Comparison of ENCODE assay signal across 1 cellular context in genomic region chr16:81737885-81738536, GRCh38.
TF ChIP-seq lines count a peak whose summit lies in the region.

No MANE protein-coding gene starts in this region.

TF ChIP-seq in H1, 55 proteins besides CTCF, POLR2A, EP300 and RAD21 (continued from another document):
- TF ChIP-seq, protein P1, sequence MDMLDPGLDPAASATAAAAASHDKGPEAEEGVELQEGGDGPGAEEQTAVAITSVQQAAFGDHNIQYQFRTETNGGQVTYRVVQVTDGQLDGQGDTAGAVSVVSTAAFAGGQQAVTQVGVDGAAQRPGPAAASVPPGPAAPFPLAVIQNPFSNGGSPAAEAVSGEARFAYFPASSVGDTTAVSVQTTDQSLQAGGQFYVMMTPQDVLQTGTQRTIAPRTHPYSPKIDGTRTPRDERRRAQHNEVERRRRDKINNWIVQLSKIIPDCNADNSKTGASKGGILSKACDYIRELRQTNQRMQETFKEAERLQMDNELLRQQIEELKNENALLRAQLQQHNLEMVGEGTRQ (IDR thresholded peaks at IDR 0.05; ENCODE audit: low read length), result no peak
- TF ChIP-seq, protein P2, sequence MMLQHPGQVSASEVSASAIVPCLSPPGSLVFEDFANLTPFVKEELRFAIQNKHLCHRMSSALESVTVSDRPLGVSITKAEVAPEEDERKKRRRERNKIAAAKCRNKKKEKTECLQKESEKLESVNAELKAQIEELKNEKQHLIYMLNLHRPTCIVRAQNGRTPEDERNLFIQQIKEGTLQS (IDR thresholded peaks at IDR 0.05; ENCODE audit: insufficient read depth, low read depth, low read length), result no peak
- TF ChIP-seq KDM4A (IDR thresholded peaks at IDR 0.05; ENCODE audit: low read depth, low read length, severe bottlenecking) (no peak), HDAC2 (IDR thresholded peaks at IDR 0.05; ENCODE audit: borderline replicate concordance in 1 of 2, low read depth in 2 of 2, low read length in 2 of 2) (no peak), GTF2F1 (IDR thresholded peaks at IDR 0.05; ENCODE audit: borderline replicate concordance, low read depth, low read length) (no peak), SIN3A (conservative IDR thresholded peaks at IDR 0.05 in 1 of 2, IDR thresholded peaks at IDR 0.05 in 1 of 2; ENCODE audit: low read depth in 1 of 2, low read length in 2 of 2) (0 out of 4 replicates have a peak, but pooled peaks of 1 of the 2 experiments have one; percentile 53), BRCA1 (IDR thresholded peaks at IDR 0.05; ENCODE audit: low read depth, low read length) (peak; percentile 13; the same call in 1 of the 2 replicates), SIX5 (IDR thresholded peaks at IDR 0.05; ENCODE audit: low read depth, low read length) (no peak), CREB1 (IDR thresholded peaks at IDR 0.05) (peak; percentile 73), JUN (IDR thresholded peaks at IDR 0.05; ENCODE audit: low read depth, low read length) (no peak), RNF2 (IDR thresholded peaks at IDR 0.05; ENCODE audit: borderline replicate concordance, low read depth, low read length, missing control alignments, poor library complexity, severe bottlenecking) (no peak), TAF1 (IDR thresholded peaks at IDR 0.05; ENCODE audit: low read depth, low read length) (no peak), EZH2 (IDR thresholded peaks at IDR 0.05; ENCODE audit: low read depth, low read length, severe bottlenecking) (no peak), TEAD4 (IDR thresholded peaks at IDR 0.05; ENCODE audit: low read depth, low read length) (peak; percentile 63; the same call in 1 of the 2 replicates), SUZ12 (IDR thresholded peaks at IDR 0.05; ENCODE audit: low read length) (no peak), CHD2 (IDR thresholded peaks at IDR 0.05; ENCODE audit: low read length) (peak; percentile 62), CBX8 (IDR thresholded peaks at IDR 0.05; ENCODE audit: borderline replicate concordance, low read depth, low read length) (no peak), FOSL1 (IDR thresholded peaks at IDR 0.05; ENCODE audit: insufficient read depth, low read depth, low read length) (no peak), CHD7 (IDR thresholded peaks at IDR 0.05; ENCODE audit: insufficient replicate concordance, low read length) (no peak), CHD1 (IDR thresholded peaks at IDR 0.05; ENCODE audit: low read depth, low read length) (no peak), CBX5 (IDR thresholded peaks at IDR 0.05; ENCODE audit: low read depth, low read length) (no peak), EGR1 (IDR thresholded peaks at IDR 0.05; ENCODE audit: borderline replicate concordance, low read depth, low read length) (no peak), CEBPB (IDR thresholded peaks at IDR 0.05; ENCODE audit: low read depth, low read length) (peak; percentile 81), SP1 (IDR thresholded peaks at IDR 0.05; ENCODE audit: low read depth, low read length) (0 out of 2 replicates have a peak, but pooled peaks have one; percentile 38), RBBP5 (IDR thresholded peaks at IDR 0.05; ENCODE audit: borderline replicate concordance, low read depth, low read length) (no peak)
- TF ChIP-seq, protein P3, sequence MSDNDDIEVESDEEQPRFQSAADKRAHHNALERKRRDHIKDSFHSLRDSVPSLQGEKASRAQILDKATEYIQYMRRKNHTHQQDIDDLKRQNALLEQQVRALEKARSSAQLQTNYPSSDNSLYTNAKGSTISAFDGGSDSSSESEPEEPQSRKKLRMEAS (IDR thresholded peaks at IDR 0.05), result 0 out of 2 replicates have a peak, but pooled peaks have one; percentile 36
